34 cellular contexts compared by ENCODE assay signal in genomic region chr16:7231762-7232161, GRCh38.
"Had no signal": no experiment of that assay in that cellular context is flagged by ENCODE, and none has a peak within 500 bp of the region (broad histone marks: within the 10 kb centered on the region; RNA-seq: fewer than 3 reads in every experiment).

No MANE protein-coding gene starts in this region.

- H3K27me3 ChIP-seq: adrenal gland, ascending aorta, body of pancreas, brain microvascular endothelial cell, breast epithelium, cardiac muscle cell had no signal

- DNase-seq: activated effector memory CD4-positive, alpha-beta T cell treated with anti-CD3 and anti-CD28 coated beads, Interleukin-2, amount 50 U/mL, for 16 hours; activated effector memory CD4-positive, alpha-beta T cell treated with Interleukin-2 at 50 U/mL for 16 hours; activated gamma-delta T cell; activated gamma-delta T cell treated with Interleukin-2 at 50 U/mL for 16 hours; activated naive CD4-positive, alpha-beta T cell; activated naive CD4-positive, alpha-beta T cell treated with anti-CD3 and anti-CD28 coated beads for 36 hours; activated naive CD4-positive, alpha-beta T cell treated with anti-CD3 and anti-CD28 coated beads, Interleukin-2, amount 10 ng/mL, durations not matched to agents 7 days and 5 days; activated naive CD4-positive, alpha-beta T cell treated with anti-CD3 and anti-CD28 coated beads, Interleukin-2, amount 50 U/mL, for 16 hours; activated naive CD4-positive, alpha-beta T cell treated with Interleukin-2 at 50 U/mL for 16 hours; activated naive CD8-positive, alpha-beta T cell treated with anti-CD3 and anti-CD28 coated beads for 36 hours; activated naive CD8-positive, alpha-beta T cell treated with anti-CD3 and anti-CD28 coated beads, Interleukin-2, amount 10 ng/mL, durations not matched to agents 7 days and 5 days; activated naive CD8-positive, alpha-beta T cell treated with anti-CD3 and anti-CD28 coated beads, Interleukin-2, amount 50 U/mL, for 24 hours; activated T-cell treated with anti-CD3 and anti-CD28 coated beads, Interleukin-2, amount 50 U/mL, for 1 hour; activated T-cell treated with anti-CD3 and anti-CD28 coated beads, Interleukin-2, amount 50 U/mL, for 24 hours; activated T-cell treated with anti-CD3 and anti-CD28 coated beads, Interleukin-2, amount 50 U/mL, for 4 hours; activated T-cell treated with anti-CD3 and anti-CD28 coated beads, Interleukin-2, amount 50 U/mL, for 48 hours; activated T-cell treated with anti-CD3 and anti-CD28 coated beads, Interleukin-2, amount 50 U/mL, for 72 hours; adrenal gland; amniotic stem cell; amygdala; anterior cingulate cortex; aorta; body of pancreas; brain microvascular endothelial cell; caudate nucleus; central memory CD4-positive, alpha-beta T cell; cerebellar nuclear complex had no signal

- H3K9me3 ChIP-seq: adrenal gland, ascending aorta, body of pancreas, breast epithelium had no signal

- H3K4me3 ChIP-seq: adrenal gland, ascending aorta, body of pancreas, breast epithelium, cardiac muscle cell had no signal

- ATAC-seq: activated naive CD4-positive, alpha-beta T cell treated with anti-CD3 and anti-CD28 coated beads, Interleukin-2, amount 50 U/mL, for 72 hours; activated naive CD8-positive, alpha-beta T cell treated with anti-CD3 and anti-CD28 coated beads, Interleukin-2, amount 50 U/mL, for 24 hours; activated T-cell treated with anti-CD3 and anti-CD28 coated beads, Interleukin-2, amount 50 U/mL, for 4 hours; activated T-cell treated with anti-CD3 and anti-CD28 coated beads, Interleukin-2, amount 50 U/mL, for 72 hours; activated T-helper 17 cell treated with anti-CD3 and anti-CD28 coated beads, Interleukin-2, amount 50 U/mL, for 72 hours; body of pancreas had no signal

- H3K27ac ChIP-seq: adrenal gland, ascending aorta, body of pancreas, brain microvascular endothelial cell, breast epithelium, cardiac muscle cell had no signal

- H3K36me3 ChIP-seq: adrenal gland, ascending aorta, brain microvascular endothelial cell, breast epithelium, cardiac muscle cell had no signal

- FAIRE-seq: astrocyte, bronchial epithelial cell had no signal

- H3K4me1 ChIP-seq: adrenal gland, ascending aorta, body of pancreas, breast epithelium had no signal
